In genomic region chr3:142645236-142645793, GRCh38 we compare ENCODE assay signal across 11 cellular contexts. TPM values are rescaled to one million over a fixed set of nuclear protein-coding genes. Genes with fewer than 3 reads are reported as not detected.
A peak's percentile ranks its signal among the peaks of the same experiment; 100 is the strongest.
DNase-seq lines count a peak whose midpoint lies in the region; ATAC-seq and TF ChIP-seq lines count a peak whose summit lies in the region.
"Had no signal": no experiment of that assay in that cellular context is flagged by ENCODE, and none has a peak within 500 bp of the region (broad histone marks: within the 10 kb centered on the region; RNA-seq: fewer than 3 reads in every experiment).

No MANE protein-coding gene starts in this region.

- POLR2A ChIA-PET in naive thymus-derived CD8-positive, alpha-beta T cell (lab: Charles Lee) = no interaction called here

- TF ChIP-seq CTCF in osteocyte (IDR thresholded peaks at IDR 0.05) = no peak

- H3K27me3 Mint-ChIP-seq in osteocyte (ENCODE audit: unreplicated experiment) = no peaks in the 10 kb centered on the region
- H3K27me3 Mint-ChIP-seq in naive thymus-derived CD8-positive, alpha-beta T cell = peaks cover 0 to 3% (median 0%) of the 10 kb centered on the region in 5 donors
- H3K27me3 Mint-ChIP-seq: stimulated activated naive B cell treated with anti-CD40 and anti-IgM and Interleukin-4, amounts not matched to agents 10 μg/mL and 1 μg/mL and 100 μg/mL, for 72 hours had no signal

- no peak overlapping the region for H3K27ac Mint-ChIP-seq in osteocyte (ENCODE audit: unreplicated experiment)
- H3K27ac Mint-ChIP-seq in naive thymus-derived CD8-positive, alpha-beta T cell = no peak overlapping the region
- H3K27ac Mint-ChIP-seq: IgD-negative memory B cell; stimulated activated naive B cell treated with anti-CD40 and anti-IgM and Interleukin-4, amounts not matched to agents 10 μg/mL and 1 μg/mL and 100 μg/mL, for 72 hours had no signal

- H3K36me3 Mint-ChIP-seq in osteocyte (ENCODE audit: unreplicated experiment) = no peaks in the 10 kb centered on the region
- no peaks in the 10 kb centered on the region for H3K36me3 Mint-ChIP-seq in naive thymus-derived CD8-positive, alpha-beta T cell
- H3K36me3 Mint-ChIP-seq: stimulated activated naive B cell treated with anti-CD40 and anti-IgM and Interleukin-4, amounts not matched to agents 10 μg/mL and 1 μg/mL and 100 μg/mL, for 72 hours had no signal

- no peak for ATAC-seq in naive thymus-derived CD8-positive, alpha-beta T cell
- no peak for ATAC-seq in HG02938 (IDR thresholded peaks at IDR 0.05; ENCODE audit: unreplicated experiment)
- ATAC-seq: stimulated activated naive B cell treated with anti-CD40 and anti-IgM and Interleukin-4, amounts not matched to agents 10 μg/mL and 1 μg/mL and 100 μg/mL, for 72 hours; T-helper 17 cell had no signal

- H3K4me1 Mint-ChIP-seq in osteocyte (ENCODE audit: unreplicated experiment) = peaks cover 6% of the 10 kb centered on the region
- peaks cover 0 to under 1% (median under 1%) of the 10 kb centered on the region in 4 donors for H3K4me1 Mint-ChIP-seq in naive thymus-derived CD8-positive, alpha-beta T cell
- H3K4me1 Mint-ChIP-seq: IgD-negative memory B cell had no signal

- DNase-seq in NCI-H82 (lab: John Stamatoyannopoulos, UW) (peak; percentile 55), NCI-H82 treated with DMSO at 0.1 percent for 48 hours (lab: John Stamatoyannopoulos, UW; ENCODE audit: unreplicated experiment) (no peak), amniotic epithelial cell (ENCODE audit: low read depth) (peak; percentile 55), iris pigment epithelial cell (ENCODE audit: low read depth) (peak; percentile 76), osteocyte (ENCODE audit: extremely low spot score, unreplicated experiment) (no peak), NCI-H2107 (lab: John Stamatoyannopoulos, UW) (no peak)
- DNase-seq in naive thymus-derived CD8-positive, alpha-beta T cell = no peak
- DNase-seq: stimulated activated naive B cell treated with anti-CD40 and anti-IgM and Interleukin-4, amounts not matched to agents 10 μg/mL and 1 μg/mL and 100 μg/mL, for 72 hours; T-helper 17 cell had no signal

- H3K4me3 Mint-ChIP-seq in osteocyte (ENCODE audit: unreplicated experiment) = no peak overlapping the region
- H3K4me3 Mint-ChIP-seq in naive thymus-derived CD8-positive, alpha-beta T cell = no peak overlapping the region
- H3K4me3 Mint-ChIP-seq: IgD-negative memory B cell; stimulated activated naive B cell treated with anti-CD40 and anti-IgM and Interleukin-4, amounts not matched to agents 10 μg/mL and 1 μg/mL and 100 μg/mL, for 72 hours; T-helper 17 cell had no signal

- no peaks in the 10 kb centered on the region for H3K9me3 Mint-ChIP-seq in osteocyte (ENCODE audit: unreplicated experiment)
- no peaks in the 10 kb centered on the region for H3K9me3 Mint-ChIP-seq in naive thymus-derived CD8-positive, alpha-beta T cell
- H3K9me3 Mint-ChIP-seq: stimulated activated naive B cell treated with anti-CD40 and anti-IgM and Interleukin-4, amounts not matched to agents 10 μg/mL and 1 μg/mL and 100 μg/mL, for 72 hours had no signal

RNA-seq across cellular contexts. Expression of gene PLS1, which starts 49.1 kb away (rescaled TPM):
- total RNA-seq in osteocyte = 0.78 and 1.5 TPM in 2 replicates
- total RNA-seq in naive thymus-derived CD8-positive, alpha-beta T cell = 1 to 10 TPM; 3.2 to 4.3 TPM
- polyA plus RNA-seq in naive thymus-derived CD8-positive, alpha-beta T cell = 1 to 10 TPM; 3.6 to 6.1 (median 4.4) TPM
- polyA plus RNA-seq: IgD-negative memory B cell had no signal

Comparison
In these comparisons a context has a peak if more than half of its experiments do, and no peak if none do; other contexts are left out.
1. DNase-seq: peak in NCI-H82 (single experiment), amniotic epithelial cell (single experiment) and iris pigment epithelial cell (single experiment); none in NCI-H82 treated with DMSO at 0.1 percent for 48 hours (single experiment), osteocyte (single experiment), naive thymus-derived CD8-positive, alpha-beta T cell (0 of 10) and NCI-H2107 (single experiment).